ENCODE assay signal across 1 cellular context in genomic region chr20:64057628-64058498, GRCh38.
TF ChIP-seq lines count a peak whose summit lies in the region.

No MANE protein-coding gene starts in this region.

TF ChIP-seq in HepG2, 621 proteins besides CTCF, POLR2A, EP300 and RAD21 (continued from another document and continues in another):
- TF ChIP-seq BRF2 (CRISPR knock-in tag; IDR thresholded peaks at IDR 0.05) (no peak), NFYB (CRISPR knock-in tag; IDR thresholded peaks at IDR 0.05) (peak; percentile 6; the same call in 1 of the 2 replicates), EEA1 (CRISPR knock-in tag; IDR thresholded peaks at IDR 0.05; ENCODE audit: borderline replicate concordance) (peak; percentile 21; the same call in 1 of the 2 replicates), LCORL (IDR thresholded peaks at IDR 0.05) (no peak), LCORL (CRISPR knock-in tag; IDR thresholded peaks at IDR 0.05) (peak; percentile 60), CSRNP2 (CRISPR knock-in tag; conservative IDR thresholded peaks at IDR 0.05; ENCODE audit: low read depth) (no peak), THAP11 (CRISPR knock-in tag; IDR thresholded peaks at IDR 0.05) (peak; percentile 88), ZNF260 (CRISPR knock-in tag; IDR thresholded peaks at IDR 0.05; ENCODE audit: borderline replicate concordance, low read depth) (no peak), HNRNPL (IDR thresholded peaks at IDR 0.05; ENCODE audit: low read depth, low read length) (0 out of 2 replicates have a peak, but pooled peaks have one; percentile 59), GATAD1 (CRISPR knock-in tag; IDR thresholded peaks at IDR 0.05) (peak; percentile 83), RNF219 (CRISPR knock-in tag; IDR thresholded peaks at IDR 0.05) (no peak), HNF1A (IDR thresholded peaks at IDR 0.05; ENCODE audit: low read depth) (no peak), HNF1A (CRISPR knock-in tag; IDR thresholded peaks at IDR 0.05; ENCODE audit: borderline replicate concordance) (peak; percentile 71), HOXA7 (CRISPR knock-in tag; IDR thresholded peaks at IDR 0.05) (no peak), FOXA3 (CRISPR knock-in tag; IDR thresholded peaks at IDR 0.05) (peak; percentile 54), TFE3 (CRISPR knock-in tag; IDR thresholded peaks at IDR 0.05) (peak; percentile 68), ZNF296 (CRISPR knock-in tag; conservative IDR thresholded peaks at IDR 0.05) (peak; percentile 43; the same call in 1 of the 2 replicates), MXD4 (CRISPR knock-in tag; IDR thresholded peaks at IDR 0.05) (0 out of 2 replicates have a peak, but pooled peaks have one; percentile 6), ATF6 (CRISPR knock-in tag; conservative IDR thresholded peaks at IDR 0.05) (no peak), ZNF256 (CRISPR knock-in tag; conservative IDR thresholded peaks at IDR 0.05) (0 out of 2 replicates have a peak, but pooled peaks have one; percentile 13), ZNF350 (CRISPR knock-in tag; IDR thresholded peaks at IDR 0.05; ENCODE audit: borderline replicate concordance, low read depth) (peak; percentile 68), STAT5B (CRISPR knock-in tag; IDR thresholded peaks at IDR 0.05) (0 out of 2 replicates have a peak, but pooled peaks have one; percentile 12), ZNF12 (CRISPR knock-in tag; IDR thresholded peaks at IDR 0.05) (peak; percentile 15; the same call in 1 of the 2 replicates), ZNF234 (CRISPR knock-in tag; conservative IDR thresholded peaks at IDR 0.05) (0 out of 2 replicates have a peak, but pooled peaks have one; percentile 53), ZNF510 (CRISPR knock-in tag; IDR thresholded peaks at IDR 0.05; ENCODE audit: low read depth) (peak; percentile 96; the same call in 1 of the 2 replicates), SP1 (IDR thresholded peaks at IDR 0.05) (no peak), SP1 (CRISPR knock-in tag; IDR thresholded peaks at IDR 0.05) (peak; percentile 83), TGIF2 (CRISPR knock-in tag; IDR thresholded peaks at IDR 0.05) (0 out of 2 replicates have a peak, but pooled peaks have one; percentile 27), ZNF180 (CRISPR knock-in tag; IDR thresholded peaks at IDR 0.05; ENCODE audit: borderline replicate concordance, low read depth) (peak; percentile 78; the same call in 1 of the 2 replicates), BHLHE40 (IDR thresholded peaks at IDR 0.05; ENCODE audit: low read length) (peak; percentile 79), MAX (IDR thresholded peaks at IDR 0.05) (0 out of 2 replicates have a peak, but pooled peaks have one; percentile 7), CREB3 (CRISPR knock-in tag; IDR thresholded peaks at IDR 0.05) (no peak), JUND (CRISPR knock-in tag; IDR thresholded peaks at IDR 0.05) (peak; percentile 38), ZNF484 (CRISPR knock-in tag; IDR thresholded peaks at IDR 0.05; ENCODE audit: borderline replicate concordance, low read depth) (no peak), ZFYVE20 (CRISPR knock-in tag; IDR thresholded peaks at IDR 0.05; ENCODE audit: borderline replicate concordance, low read depth) (no peak), ZNF687 (CRISPR knock-in tag; IDR thresholded peaks at IDR 0.05) (peak; percentile 42; the same call in 1 of the 2 replicates), FOXP4 (CRISPR knock-in tag; IDR thresholded peaks at IDR 0.05) (peak; percentile 65; the same call in 1 of the 2 replicates)
